Comparison of ENCODE assay signal across 8 cellular contexts in genomic region chr10:86693721-86694369, GRCh38. TPM values are rescaled to one million over a fixed set of nuclear protein-coding genes. Genes with fewer than 3 reads are reported as not detected.
DNase-seq lines count a peak whose midpoint lies in the region; TF ChIP-seq lines count a peak whose summit lies in the region.

No MANE protein-coding gene starts in this region.

- DNase-seq in cardiac muscle cell (ENCODE audit: low read depth in 1 of 2, low spot score in 1 of 2) (peak in 1 of 2 donors; percentile 73), cardiac septum (ENCODE audit: low spot score) (no peak), NOMO-1 treated with dmso at 0.1 percent for 144 hours (lab: John Stamatoyannopoulos, UW; ENCODE audit: unreplicated experiment) (peak; percentile 10), right atrium auricular region (ENCODE audit: low spot score) (peak; percentile 77), NCI-H2171 (lab: John Stamatoyannopoulos, UW) (no peak), SHP77 (lab: John Stamatoyannopoulos, UW) (no peak)
- peak; percentile 3 for DNase-seq in activated effector memory CD4-positive, alpha-beta T cell treated with Interleukin-2 at 50 U/mL for 16 hours
- peak; percentile 39 to 45 for DNase-seq in stimulated activated CD4-positive, alpha-beta T cell treated with anti-CD3 and anti-CD28 coated beads, Interleukin-2, amount 100 ng/mL, for 24 hours

- peaks cover 31% of the 10 kb centered on the region for H3K4me1 ChIP-seq in cardiac muscle cell (ENCODE audit: low read depth)
- H3K4me1 ChIP-seq in right atrium auricular region, result peaks cover 0 to 43% of the 10 kb centered on the region in 2 donors

- no peak overlapping the region for H3K4me3 ChIP-seq in cardiac muscle cell
- no peak overlapping the region for H3K4me3 ChIP-seq in right atrium auricular region

- intact Hi-C loops in cardiac septum (cut with DNase I), result no loop called here

- peak overlapping the region; percentile 92 for H3K27ac ChIP-seq in cardiac muscle cell
- H3K27ac ChIP-seq in right atrium auricular region, result peak overlapping the region; percentile 59 to 98

- H3K36me3 ChIP-seq in cardiac muscle cell, result peaks cover 50% of the 10 kb centered on the region
- peaks cover 50% of the 10 kb centered on the region for H3K36me3 ChIP-seq in right atrium auricular region

- H3K9me3 ChIP-seq in cardiac muscle cell (ENCODE audit: low read depth), result no peaks in the 10 kb centered on the region
- H3K9me3 ChIP-seq in right atrium auricular region, result no peaks in the 10 kb centered on the region

- TF ChIP-seq CTCF in cardiac muscle cell (IDR thresholded peaks at IDR 0.05; ENCODE audit: low read depth, low read length) (peak; percentile 83), right atrium auricular region (IDR thresholded peaks at IDR 0.05) (peak in 1 of 2 donors; percentile 69)

- no peaks in the 10 kb centered on the region for H3K27me3 ChIP-seq in cardiac muscle cell
- no peaks in the 10 kb centered on the region for H3K27me3 ChIP-seq in right atrium auricular region

RNA-seq across cellular contexts. Expression of gene LDB3, which starts 25.5 kb away (rescaled TPM):
- total RNA-seq in cardiac muscle cell (202 and 213 TPM in 2 replicates), cardiac septum (1,178 TPM), right atrium auricular region (100 to 1,000 TPM; 448 to 908 TPM)
- polyA plus RNA-seq in cardiac muscle cell, result 266 and 317 TPM in 2 replicates

RNA-seq across cellular contexts. Expression of gene OPN4, which starts 39.5 kb away (rescaled TPM):
- total RNA-seq in cardiac muscle cell (0.18 TPM in 1 of 2 replicates, not detected in the other), cardiac septum (not detected), right atrium auricular region (under 1 TPM; 0.19 to 0.31 TPM)
- 0.24 TPM in 1 of 2 replicates, not detected in the other for polyA plus RNA-seq in cardiac muscle cell

Comparison
In these comparisons a context has a peak if more than half of its experiments do, and no peak if none do; other contexts are left out.
1. DNase-seq: peak in NOMO-1 treated with dmso at 0.1 percent for 144 hours (single experiment), activated effector memory CD4-positive, alpha-beta T cell treated with Interleukin-2 at 50 U/mL for 16 hours (single experiment), right atrium auricular region (single experiment) and stimulated activated CD4-positive, alpha-beta T cell treated with anti-CD3 and anti-CD28 coated beads, Interleukin-2, amount 100 ng/mL, for 24 hours (2 of 2); none in cardiac septum (single experiment), NCI-H2171 (single experiment) and SHP77 (0 of 2).